36 cellular contexts compared by ENCODE assay signal in the genomic region with DNA sequence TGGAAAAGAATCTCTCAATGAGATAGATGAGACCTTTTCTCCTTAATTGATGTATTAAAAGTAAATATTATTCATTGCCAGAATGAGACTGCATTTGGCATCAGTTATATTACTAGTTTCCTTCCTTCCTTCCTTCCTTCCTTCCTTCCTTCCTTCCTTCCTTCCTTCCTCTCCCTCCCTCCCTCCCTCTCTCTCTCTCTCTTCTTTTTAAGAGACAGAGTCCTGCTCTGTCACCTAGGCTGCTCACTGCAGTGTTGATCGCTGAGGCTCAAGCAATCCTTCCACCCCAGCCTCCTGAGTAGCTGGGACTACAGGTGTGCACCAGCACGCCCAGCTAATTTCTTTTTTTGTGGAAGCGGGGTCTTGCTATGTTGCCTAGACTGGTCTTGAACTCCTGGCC. TPM values are rescaled to one million over a fixed set of nuclear protein-coding genes. Genes with fewer than 3 reads are reported as not detected.
"Had no signal": no experiment of that assay in that cellular context is flagged by ENCODE, and none has a peak within 500 bp of the region (broad histone marks: within the 10 kb centered on the region; RNA-seq: fewer than 3 reads in every experiment).

No MANE protein-coding gene starts in this region.

- H3K27me3 ChIP-seq: MG63 had no signal

- DNase-seq: Karpas-422, Kasumi-1, MG63, MM.1S, MV-4-11, NCI-H1048, NCI-H1092, NCI-H1092 treated with DMSO at 0.1 percent for 48 hours, NCI-H1105, NCI-H1105 treated with DMSO at 0.1 percent for 48 hours, NCI-H1417, NCI-H1417 treated with DMSO at 0.1 percent for 48 hours, NCI-H1436, NCI-H1436 treated with DMSO at 0.1 percent for 48 hours, NCI-H146, NCI-H1694, NCI-H1694 treated with DMSO at 0.1 percent for 48 hours, NCI-H187, NCI-H187 treated with DMSO at 0.1 percent for 48 hours, NCI-H1930, NCI-H2029, NCI-H2029 treated with DMSO at 0.1 percent for 48 hours, NCI-H2081, NCI-H2081 treated with DMSO at 0.1 percent for 48 hours, NCI-H2107, NCI-H2171, NCI-H2171 treated with DMSO at 0.1 percent for 48 hours, NCI-H2227 treated with DMSO at 0.1 percent for 48 hours, NCI-H226, NCI-H345, NCI-H446, NCI-H446 treated with DMSO at 0.1 percent for 48 hours, NCI-H510A, NCI-H510A treated with DMSO at 0.1 percent for 48 hours had no signal

- H3K4me3 ChIP-seq: MG63 had no signal

- H3K36me3 ChIP-seq: MG63 had no signal

- H3K9me3 ChIP-seq: MG63 had no signal

RNA-seq across cellular contexts. Expression of a gene that starts 50.4 kb away (rescaled TPM):
- total RNA-seq: M059J, MCF 10A had no signal
